In genomic region chr19:11379269-11379845, GRCh38 we compare ENCODE assay signal across 2 cellular contexts.
A peak's percentile ranks its signal among the peaks of the same experiment; 100 is the strongest.
TF ChIP-seq lines count a peak whose summit lies in the region.

No MANE protein-coding gene starts in this region.

TF ChIP-seq in HEK293, 187 proteins besides CTCF, POLR2A, EP300 and RAD21:
- peak; percentile 57; the same call in 1 of the 2 replicates for TF ChIP-seq KLF9 (tag by site-specific recombination; IDR thresholded peaks at IDR 0.05; ENCODE audit: low read depth)

TF ChIP-seq in SK-N-SH treated with all-trans-retinoic acid at 6 μM for 48 hours, 23 proteins besides CTCF, POLR2A, EP300 and RAD21:
- TF ChIP-seq ZNF70 (CRISPR knock-in tag; IDR thresholded peaks at IDR 0.05) = peak; percentile 89
